Comparison of ENCODE assay signal across 16 cellular contexts in the genomic region with DNA sequence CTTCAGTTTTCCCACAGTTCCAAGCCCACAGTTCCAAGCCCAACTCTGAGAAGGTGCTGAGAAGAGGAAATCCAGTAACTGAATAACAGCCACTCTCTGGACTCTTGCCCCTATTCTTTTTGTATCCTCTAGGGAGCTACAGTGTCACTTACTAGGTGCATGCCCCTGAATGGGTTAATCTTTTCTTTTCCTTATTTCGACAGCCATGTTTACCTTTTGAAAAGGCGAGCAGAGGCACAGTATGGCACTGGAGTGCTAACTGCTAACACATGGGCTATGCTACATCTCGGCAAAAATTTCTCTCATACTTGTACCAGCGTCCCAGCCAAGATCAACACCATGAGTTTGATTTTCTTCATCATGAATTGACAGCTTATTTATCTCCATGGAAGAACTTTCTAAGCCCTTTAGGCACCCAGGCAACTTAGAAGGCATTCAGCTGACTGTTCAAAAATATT.
A peak's percentile ranks its signal among the peaks of the same experiment; 100 is the strongest.
DNase-seq lines count a peak whose midpoint lies in the region; ATAC-seq and TF ChIP-seq lines count a peak whose summit lies in the region.
"Had no signal": no experiment of that assay in that cellular context is flagged by ENCODE, and none has a peak within 500 bp of the region (broad histone marks: within the 10 kb centered on the region; RNA-seq: fewer than 3 reads in every experiment).

No MANE protein-coding gene starts in this region.

- DNase-seq in EH (ENCODE audit: low read depth) (peak; percentile 11), fibroblast of the conjunctiva (ENCODE audit: low read depth) (peak; percentile 75), smooth muscle cell of the brain vasculature (ENCODE audit: low read depth, low spot score) (peak; percentile 67), cerebellar cortex (ENCODE audit: low spot score) (no peak), ecto neural progenitor cell (ENCODE audit: low spot score) (no peak), HCEC 1CT (no peak)
- DNase-seq: activated CD8-positive, alpha-beta memory T cell treated with anti-CD3 and anti-CD28 coated beads, Interleukin-2, amount 50 U/mL, for 4 hours; activated naive CD8-positive, alpha-beta T cell treated with anti-CD3 and anti-CD28 coated beads, Interleukin-2, amount 10 ng/mL, durations not matched to agents 7 days and 5 days; foreskin keratinocyte; NCI-H345; PC-3; psoas muscle; stimulated activated CD4-positive, alpha-beta T cell treated with anti-CD3 and anti-CD28 coated beads, Interleukin-4, amount 100 ng/mL, for 1 hour had no signal

- no peak for ATAC-seq in GM19328 (IDR thresholded peaks at IDR 0.05; ENCODE audit: unreplicated experiment)
- ATAC-seq: foreskin keratinocyte, PC-3, psoas muscle, WTC11 had no signal

TF ChIP-seq in PFSK-1, 5 proteins besides CTCF, POLR2A, EP300 and RAD21:
- TF ChIP-seq TAF1 (IDR thresholded peaks at IDR 0.05; ENCODE audit: borderline replicate concordance, insufficient read depth, low read length) (peak; percentile 50; the same call in 1 of the 2 replicates), POLR2AphosphoS5 (IDR thresholded peaks at IDR 0.05; ENCODE audit: low read depth, low read length) (no peak)

Comparison
In these comparisons a context has a peak if more than half of its experiments do, and no peak if none do; other contexts are left out.
1. DNase-seq: peak in EH (single experiment), fibroblast of the conjunctiva (single experiment) and smooth muscle cell of the brain vasculature (single experiment); none in cerebellar cortex (single experiment), ecto neural progenitor cell (single experiment) and HCEC 1CT (single experiment).